ENCODE assay signal across 17 cellular contexts in the genomic region with DNA sequence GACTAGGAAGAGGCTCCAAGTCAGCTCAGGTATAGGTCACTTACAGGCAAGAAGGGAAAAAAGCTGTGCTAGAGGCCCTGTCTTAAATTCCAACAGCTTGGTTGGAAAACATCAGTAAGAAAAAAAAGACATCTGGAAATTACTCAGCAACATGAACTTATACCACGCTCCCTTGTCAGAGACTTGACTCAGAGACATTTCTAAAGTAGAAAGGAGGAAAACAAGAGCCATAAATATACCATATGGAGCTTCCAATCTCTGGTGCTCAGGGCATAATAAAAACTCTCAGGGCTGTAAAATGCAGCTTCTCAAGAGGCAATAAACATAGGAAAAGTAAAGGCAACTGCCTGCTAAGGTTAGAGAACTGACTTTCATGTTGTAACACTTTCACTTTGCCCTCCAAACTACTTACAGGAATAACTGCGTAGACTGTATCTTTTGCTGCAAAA. TPM values are rescaled to one million over a fixed set of nuclear protein-coding genes. Genes with fewer than 3 reads are reported as not detected.
DNase-seq lines count a peak whose midpoint lies in the region; ATAC-seq and TF ChIP-seq lines count a peak whose summit lies in the region.
"Had no signal": no experiment of that assay in that cellular context is flagged by ENCODE, and none has a peak within 500 bp of the region (broad histone marks: within the 10 kb centered on the region; RNA-seq: fewer than 3 reads in every experiment).

No MANE protein-coding gene starts in this region.

- no peaks in the 10 kb centered on the region for H3K27me3 Mint-ChIP-seq in nephron progenitor cell (ENCODE audit: low read depth, poor library complexity)
- H3K27me3 Mint-ChIP-seq: natural killer cell treated with Interleukin-12 subunit alpha and Interleukin-12 subunit beta and Interleukin-15 and Interleukin-18, amount 100 ng/mL, for 72 hours had no signal

- intact Hi-C loops in colonic mucosa (cut with DNase I): no loop called here

- no peak for TF ChIP-seq CTCF in BJ (IDR thresholded peaks at IDR 0.05; ENCODE audit: insufficient read depth, low read depth, low read length)
- TF ChIP-seq CTCF in colonic mucosa (IDR thresholded peaks at IDR 0.05): no peak
- no peak for TF ChIP-seq CTCF in nephron progenitor cell (IDR thresholded peaks at IDR 0.05)

- POLR2A ChIA-PET in BJ (lab: Charles Lee): interaction anchor here (1.0 kb wide), 1 partner anchor 10 kb away, joined by 5 read pairs; no protein-coding TSS in a partner anchor

- CTCF ChIA-PET in BJ (lab: Yijun Ruan, JAX): interaction anchor here (0.7 to 1.4 kb wide), 3 partner anchors 10 to 72 kb away, joined by 3 to 4 read pairs (median 3); no protein-coding TSS in a partner anchor

- H3K36me3 ChIP-seq in BJ (ENCODE audit: control insufficient read depth, insufficient read depth, low read length) (peaks cover 2% of the 10 kb centered on the region), colonic mucosa (no peaks in the 10 kb centered on the region)

- H3K27me3 ChIP-seq in BJ (ENCODE audit: control insufficient read depth, insufficient read depth, low read length) (no peaks in the 10 kb centered on the region), colonic mucosa (no peaks in the 10 kb centered on the region)
- H3K27me3 ChIP-seq: MG63, thyroid gland had no signal

- peaks cover 31% of the 10 kb centered on the region for H3K9me3 Mint-ChIP-seq in nephron progenitor cell

- no peaks in the 10 kb centered on the region for H3K4me1 ChIP-seq in colonic mucosa
- H3K4me1 ChIP-seq: thyroid gland had no signal

- H3K9me3 ChIP-seq in colonic mucosa: no peaks in the 10 kb centered on the region
- H3K9me3 ChIP-seq: thyroid gland had no signal

- peak overlapping the region; percentile 73 for H3K27ac ChIP-seq in colonic mucosa
- H3K27ac ChIP-seq: thyroid gland had no signal

- no peak overlapping the region for H3K4me3 Mint-ChIP-seq in nephron progenitor cell
- H3K4me3 Mint-ChIP-seq: natural killer cell treated with Interleukin-12 subunit alpha and Interleukin-12 subunit beta and Interleukin-15 and Interleukin-18, amount 100 ng/mL, for 72 hours had no signal

- DNase-seq in BJ (ENCODE audit: low read depth) (peak; percentile 70), HCEC 1CT (peak; percentile 59), colonic mucosa (peak; percentile 21), nephron progenitor cell (no peak), NCI-H446 (lab: John Stamatoyannopoulos, UW) (no peak), NCI-H774 (lab: John Stamatoyannopoulos, UW) (no peak), NOMO-1 (lab: John Stamatoyannopoulos, UW; ENCODE audit: unreplicated experiment in 2 of 2) (no peak)
- DNase-seq: activated CD4-positive, alpha-beta T cell treated with anti-CD3 and anti-CD28 coated beads for 1 hour; activated gamma-delta T cell treated with Interleukin-2 at 50 U/mL for 16 hours; foreskin melanocyte; kidney; MG63; NCI-H2171; SW 1271; thyroid gland had no signal

- H3K36me3 Mint-ChIP-seq in nephron progenitor cell (ENCODE audit: low read depth): peaks cover 77% of the 10 kb centered on the region

- ATAC-seq in GM18909 (IDR thresholded peaks at IDR 0.05; ENCODE audit: poor library complexity, unreplicated experiment): no peak
- ATAC-seq: natural killer cell treated with Interleukin-12 subunit alpha and Interleukin-12 subunit beta and Interleukin-15 and Interleukin-18, amount 100 ng/mL, for 72 hours had no signal

- peaks cover 13% of the 10 kb centered on the region for H3K4me1 Mint-ChIP-seq in nephron progenitor cell

- H3K9ac ChIP-seq in colonic mucosa (ENCODE audit: low read depth in 2 of 2, low read length in 2 of 2): peak overlapping the region in 1 of 2 donors; percentile 62

- H3K4me3 ChIP-seq in BJ (ENCODE audit: low read depth, low read length): peak overlapping the region; percentile 17; the same call in 1 of the 2 replicates
- H3K4me3 ChIP-seq in colonic mucosa: no peak overlapping the region
- H3K4me3 ChIP-seq: MG63, thyroid gland had no signal

- H3K27ac Mint-ChIP-seq in nephron progenitor cell: peak overlapping the region; percentile 94
- H3K27ac Mint-ChIP-seq: natural killer cell treated with Interleukin-12 subunit alpha and Interleukin-12 subunit beta and Interleukin-15 and Interleukin-18, amount 100 ng/mL, for 72 hours had no signal

RNA-seq across cellular contexts. Expression of a gene that starts 14.7 kb away (rescaled TPM):
- 37.0 and 67.2 TPM in 2 replicates for polyA plus RNA-seq in BJ (2011; rRNA removed)
- 17.8 and 19.1 TPM in 2 replicates for polyA minus RNA-seq in BJ (2011; rRNA and poly(A)+ RNA removed)
- total RNA-seq in colonic mucosa: 10 to 100 TPM; 55.8 to 66.1 TPM

RNA-seq across cellular contexts. Expression of a gene that starts 18.2 kb away (rescaled TPM):
- polyA plus RNA-seq in BJ (2011; rRNA removed): 0.07 TPM in 1 of 2 replicates, not detected in the other
- polyA minus RNA-seq in BJ (2011; rRNA and poly(A)+ RNA removed): 0.19 TPM in 1 of 2 replicates, not detected in the other
- not detected for total RNA-seq in colonic mucosa

RNA-seq across cellular contexts. Expression of a gene that starts 36.8 kb away (rescaled TPM):
- polyA plus RNA-seq in BJ (2011; rRNA removed): 10.4 and 11.6 TPM in 2 replicates
- polyA minus RNA-seq in BJ (2011; rRNA and poly(A)+ RNA removed): 6.8 and 8.9 TPM in 2 replicates
- 10 to 100 TPM; 11.8 to 16.3 TPM for total RNA-seq in colonic mucosa

RNA-seq across cellular contexts. Expression of a gene that starts 49.4 kb away (rescaled TPM):
- polyA plus RNA-seq in BJ (2011; rRNA removed): 25.7 and 30.1 TPM in 2 replicates
- polyA minus RNA-seq in BJ (2011; rRNA and poly(A)+ RNA removed): 16.2 and 18.8 TPM in 2 replicates
- 10 to 100 TPM; 27.0 to 36.8 TPM for total RNA-seq in colonic mucosa

Comparison
In these comparisons a context has a peak if more than half of its experiments do, and no peak if none do; other contexts are left out.
1. DNase-seq: peak in BJ (single experiment), HCEC 1CT (single experiment) and colonic mucosa (single experiment); none in nephron progenitor cell (single experiment), NCI-H446 (0 of 2), NCI-H774 (single experiment) and NOMO-1 (0 of 2).